13 cellular contexts compared by ENCODE assay signal in genomic region chr13:73754241-73754640, GRCh38.
DNase-seq lines count a peak whose midpoint lies in the region; ATAC-seq and TF ChIP-seq lines count a peak whose summit lies in the region.
"Had no signal": no experiment of that assay in that cellular context is flagged by ENCODE, and none has a peak within 500 bp of the region (broad histone marks: within the 10 kb centered on the region; RNA-seq: fewer than 3 reads in every experiment).

No MANE protein-coding gene starts in this region.

- no peak for ATAC-seq in CD4-positive, CD25-positive, alpha-beta regulatory T cell (ENCODE audit: low read depth in 2 of 2)
- no peak for ATAC-seq in GM21576 (IDR thresholded peaks at IDR 0.05; ENCODE audit: unreplicated experiment)

- no peak overlapping the region for H2BK15ac ChIP-seq in H9 (ENCODE audit: low read depth, low read length)

- no peak overlapping the region for H3K18ac ChIP-seq in H9 (ENCODE audit: insufficient read length, low read depth, low read length)

- no peak overlapping the region for H2BK12ac ChIP-seq in H9 (ENCODE audit: insufficient read length, low read depth, low read length)

- no peaks in the 10 kb centered on the region for H3K27me3 ChIP-seq in CD4-positive, CD25-positive, alpha-beta regulatory T cell (ENCODE audit: control insufficient read depth, insufficient read depth, low read length)
- H3K27me3 ChIP-seq in H9 (ENCODE audit: insufficient read depth, low read length) = no peaks in the 10 kb centered on the region
- H3K27me3 ChIP-seq: BLaER1 treated with 17β-estradiol and CSF1 and Interleukin-3, amounts not matched to agents 10 nM and 100 nM had no signal

- DNase-seq in CD4-positive, CD25-positive, alpha-beta regulatory T cell = no peak
- no peak for DNase-seq in H9
- DNase-seq in mesothelial cell of epicardium (ENCODE audit: low spot score in 2 of 2, unreplicated experiment in 2 of 2) = no peak
- DNase-seq in AML-193 (lab: John Stamatoyannopoulos, UW) = no peak
- no peak for DNase-seq in RPMI8226
- DNase-seq: GOT3 had no signal

- H3K27me3 Mint-ChIP-seq in CD4-positive, CD25-positive, alpha-beta regulatory T cell = no peaks in the 10 kb centered on the region
- H3K27me3 Mint-ChIP-seq in H9 (ENCODE audit: low read depth) (no peaks in the 10 kb centered on the region), brain (peaks cover 3% of the 10 kb centered on the region), mesothelial cell of epicardium (ENCODE audit: low read depth) (no peaks in the 10 kb centered on the region)
- H3K27me3 Mint-ChIP-seq: CD4-positive, alpha-beta memory T cell had no signal

- H3K36me3 Mint-ChIP-seq in CD4-positive, CD25-positive, alpha-beta regulatory T cell = peaks cover 38% of the 10 kb centered on the region
- H3K36me3 Mint-ChIP-seq in H9 (ENCODE audit: insufficient read depth in 1 of 3, low read depth in 3 of 3) = no peaks in the 10 kb centered on the region; a peak in 1 of 7 replicates
- H3K36me3 Mint-ChIP-seq in brain = peaks cover 20% of the 10 kb centered on the region
- peaks cover 11% of the 10 kb centered on the region for H3K36me3 Mint-ChIP-seq in mesothelial cell of epicardium

- no peak overlapping the region for H3K4me3 Mint-ChIP-seq in CD4-positive, CD25-positive, alpha-beta regulatory T cell
- no peak overlapping the region for H3K4me3 Mint-ChIP-seq in H9
- no peak overlapping the region for H3K4me3 Mint-ChIP-seq in brain
- H3K4me3 Mint-ChIP-seq in mesothelial cell of epicardium = no peak overlapping the region
- H3K4me3 Mint-ChIP-seq: CD4-positive, alpha-beta memory T cell; HFFc6 had no signal

- H4K8ac ChIP-seq in H9 (replicated peaks; ENCODE audit: insufficient read length, low read depth, low read length) = no peak overlapping the region

- H3K4me1 ChIP-seq in CD4-positive, CD25-positive, alpha-beta regulatory T cell (ENCODE audit: control insufficient read depth, insufficient read depth, low read length, poor library complexity, severe bottlenecking) = no peaks in the 10 kb centered on the region
- no peaks in the 10 kb centered on the region; the same call in 1 of the 2 replicates for H3K4me1 ChIP-seq in H9 (ENCODE audit: insufficient read depth, low read length)
- H3K4me1 ChIP-seq: BLaER1 treated with 17β-estradiol and CSF1 and Interleukin-3, amounts not matched to agents 10 nM and 100 nM had no signal

- H3K36me3 ChIP-seq in CD4-positive, CD25-positive, alpha-beta regulatory T cell (ENCODE audit: control insufficient read depth, insufficient read depth, low read length) = peaks cover 5% of the 10 kb centered on the region

- no peak overlapping the region for H3K27ac ChIP-seq in CD4-positive, CD25-positive, alpha-beta regulatory T cell (ENCODE audit: insufficient read depth, low read length, poor library complexity, severe bottlenecking)
- H3K27ac ChIP-seq in H9 (ENCODE audit: insufficient read length, low read depth, low read length) = no peak overlapping the region
- H3K27ac ChIP-seq: BLaER1 treated with 17β-estradiol and CSF1 and Interleukin-3, amounts not matched to agents 10 nM and 100 nM; KMS-11 had no signal

- H3T11ph ChIP-seq in H9 (ENCODE audit: low read length) = no peak overlapping the region

- peak overlapping the region in 2 of 3 donors; percentile 36 to 50 for H3K27ac Mint-ChIP-seq in CD4-positive, CD25-positive, alpha-beta regulatory T cell
- no peak overlapping the region for H3K27ac Mint-ChIP-seq in H9
- H3K27ac Mint-ChIP-seq in brain = peak overlapping the region in 3 of 5 experiments; percentile 67 to 85 (median 77)
- H3K27ac Mint-ChIP-seq in mesothelial cell of epicardium = peak overlapping the region; percentile 54
- H3K27ac Mint-ChIP-seq: HFFc6 had no signal

- TF ChIP-seq CTCF in H9 (conservative IDR thresholded peaks at IDR 0.05) = no peak
- no peak for TF ChIP-seq CTCF in brain (conservative IDR thresholded peaks at IDR 0.05)
- no peak for TF ChIP-seq CTCF in mesothelial cell of epicardium (IDR thresholded peaks at IDR 0.05; ENCODE audit: unreplicated experiment)

- no peak overlapping the region for H3K4ac ChIP-seq in H9 (ENCODE audit: low read depth, low read length)

- H2AK5ac ChIP-seq in H9 (ENCODE audit: insufficient read length, low read length) = no peak overlapping the region

- H3K14ac ChIP-seq in H9 (ENCODE audit: insufficient read depth, low read length) = no peak overlapping the region

- H3K9ac ChIP-seq in H9 (ENCODE audit: extremely low read depth, insufficient read length, low read length) = no peak overlapping the region
- H3K9ac ChIP-seq: BLaER1 treated with 17β-estradiol and CSF1 and Interleukin-3, amounts not matched to agents 10 nM and 100 nM; KMS-11 had no signal

- H2BK5ac ChIP-seq in H9 (ENCODE audit: insufficient read length, low read length) = no peak overlapping the region

- no peaks in the 10 kb centered on the region for H3K79me1 ChIP-seq in H9 (ENCODE audit: insufficient read depth, low read depth, low read length, poor library complexity, severe bottlenecking)

- H4K91ac ChIP-seq in H9 (ENCODE audit: insufficient read length, low read depth, low read length) = no peak overlapping the region

- H3K9me3 ChIP-seq in CD4-positive, CD25-positive, alpha-beta regulatory T cell (ENCODE audit: control insufficient read depth in 2 of 2, low read length in 2 of 2) = no peaks in the 10 kb centered on the region
- no peaks in the 10 kb centered on the region for H3K9me3 ChIP-seq in H9 (ENCODE audit: control insufficient read depth, low read depth, low read length)
- H3K9me3 ChIP-seq: BLaER1 treated with 17β-estradiol and CSF1 and Interleukin-3, amounts not matched to agents 10 nM and 100 nM had no signal

- no peak overlapping the region for H4K5ac ChIP-seq in H9 (ENCODE audit: insufficient read length, low read depth, low read length)

- H3K79me2 ChIP-seq in H9 (ENCODE audit: insufficient read depth, low read length) = no peaks in the 10 kb centered on the region

- H3K9me3 Mint-ChIP-seq in CD4-positive, CD25-positive, alpha-beta regulatory T cell = peaks cover 0 to 2% (median 0%) of the 10 kb centered on the region in 7 donors
- no peaks in the 10 kb centered on the region for H3K9me3 Mint-ChIP-seq in H9
- peaks cover 0 to 2% (median 0%) of the 10 kb centered on the region in 5 experiments for H3K9me3 Mint-ChIP-seq in brain
- no peaks in the 10 kb centered on the region for H3K9me3 Mint-ChIP-seq in mesothelial cell of epicardium
- H3K9me3 Mint-ChIP-seq: HFFc6 had no signal

- H3K56ac ChIP-seq in H9 (ENCODE audit: insufficient read length, low read depth, low read length) = no peak overlapping the region

- H4K20me1 ChIP-seq in H9 (ENCODE audit: control insufficient read depth, insufficient read depth, insufficient read length) = no peaks in the 10 kb centered on the region
- H4K20me1 ChIP-seq: BLaER1 treated with 17β-estradiol and CSF1 and Interleukin-3, amounts not matched to agents 10 nM and 100 nM had no signal

- H2AFZ ChIP-seq in H9 (ENCODE audit: low read length) = no peak overlapping the region

- no peak overlapping the region for H3K4me2 ChIP-seq in H9 (ENCODE audit: insufficient read depth, insufficient read length, low read length)
- H3K4me2 ChIP-seq: BLaER1 treated with 17β-estradiol and CSF1 and Interleukin-3, amounts not matched to agents 10 nM and 100 nM; KMS-11 had no signal

- no peaks in the 10 kb centered on the region for H3K23me2 ChIP-seq in H9 (ENCODE audit: insufficient read length, low read depth, low read length, poor library complexity, severe bottlenecking)

- no peak overlapping the region for H3K4me3 ChIP-seq in CD4-positive, CD25-positive, alpha-beta regulatory T cell (ENCODE audit: low read depth, low read length)
- H3K4me3 ChIP-seq: BLaER1 treated with 17β-estradiol and CSF1 and Interleukin-3, amounts not matched to agents 10 nM and 100 nM; GM12878 had no signal

- no peak overlapping the region for H2BK120ac ChIP-seq in H9 (ENCODE audit: low read depth, low read length, poor library complexity, severe bottlenecking)

- H3K23ac ChIP-seq in H9 (ENCODE audit: insufficient read length, low read depth, low read length) = no peak overlapping the region

- WGBS in H9 (ENCODE audit: extremely low coverage, insufficient read length, low lambda C conversion rate) = no CpG with 5 or more reads among the region's 4 CpGs

- peak overlapping the region; percentile 45 for H2BK20ac ChIP-seq in H9 (ENCODE audit: low read depth, low read length, poor library complexity, severe bottlenecking)

- peaks cover 13 to 37% (median 26%) of the 10 kb centered on the region in 4 donors for H3K4me1 Mint-ChIP-seq in CD4-positive, CD25-positive, alpha-beta regulatory T cell
- H3K4me1 Mint-ChIP-seq in H9 (peaks cover 18 to 19% of the 10 kb centered on the region in 2 experiments), brain (peaks cover 53% of the 10 kb centered on the region), mesothelial cell of epicardium (peaks cover 33% of the 10 kb centered on the region)

Comparison
In these comparisons a context has a peak if more than half of its experiments do, and no peak if none do; other contexts are left out.
1. H3K27ac Mint-ChIP-seq: peak in CD4-positive, CD25-positive, alpha-beta regulatory T cell (2 of 3), brain (3 of 5) and mesothelial cell of epicardium (single experiment); none in H9 (0 of 3).